ENCODE assay signal across 7 cellular contexts in the genomic region with DNA sequence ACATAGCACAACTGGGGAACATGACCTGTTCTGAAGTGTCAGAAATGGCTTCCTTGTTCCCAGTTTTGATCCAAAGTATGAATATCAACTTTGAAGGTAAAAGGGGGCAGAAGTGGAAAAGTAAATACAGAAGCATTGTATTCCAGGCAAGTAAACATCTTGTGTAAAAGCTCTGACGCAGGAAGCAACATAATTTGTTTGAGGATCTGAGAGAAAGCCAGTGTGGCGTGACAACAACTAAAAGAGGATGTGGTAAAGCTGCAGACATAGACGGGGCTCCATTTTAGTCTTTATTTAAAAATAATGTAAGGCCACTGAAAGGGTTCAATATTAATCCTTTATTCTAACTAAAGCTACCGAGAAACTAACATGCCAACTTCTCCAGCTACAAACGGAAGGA.
A peak's percentile ranks its signal among the peaks of the same experiment; 100 is the strongest.
DNase-seq lines count a peak whose midpoint lies in the region; ATAC-seq lines count a peak whose summit lies in the region.

No MANE protein-coding gene starts in this region.

- H3K27me3 Mint-ChIP-seq in T-helper 2 cell treated with Interferon-gamma antibody and Interleukin-4, amounts not matched to agents 5 μg/mL and 100 μg/mL, for 36 hours (ENCODE audit: low read depth) = no peaks in the 10 kb centered on the region

- DNase-seq in NCI-H1436 treated with DMSO at 0.1 percent for 48 hours (lab: John Stamatoyannopoulos, UW) (peak; percentile 34), sciatic nerve (ENCODE audit: low spot score) (no peak), C1 segment of cervical spinal cord (lab: John Stamatoyannopoulos, UW) (no peak)
- DNase-seq in activated CD4-positive, alpha-beta T cell treated with anti-CD3 and anti-CD28 coated beads for 48 hours = no peak
- DNase-seq in T-helper 2 cell treated with Interferon-gamma antibody and Interleukin-4, amounts not matched to agents 5 μg/mL and 100 μg/mL, for 36 hours (ENCODE audit: low spot score) = no peak

- no peak overlapping the region for H3K4me3 Mint-ChIP-seq in T-helper 2 cell treated with Interferon-gamma antibody and Interleukin-4, amounts not matched to agents 5 μg/mL and 100 μg/mL, for 36 hours

- H3K27ac Mint-ChIP-seq in T-helper 2 cell treated with Interferon-gamma antibody and Interleukin-4, amounts not matched to agents 5 μg/mL and 100 μg/mL, for 36 hours = no peak overlapping the region

- H3K4me1 Mint-ChIP-seq in T-helper 2 cell treated with Interferon-gamma antibody and Interleukin-4, amounts not matched to agents 5 μg/mL and 100 μg/mL, for 36 hours (ENCODE audit: low read depth) = no peaks in the 10 kb centered on the region

- ATAC-seq in GM19043 (IDR thresholded peaks at IDR 0.05; ENCODE audit: low read depth, unreplicated experiment) = peak; percentile 99
- peak; percentile 97 for ATAC-seq in HG02970 (IDR thresholded peaks at IDR 0.05; ENCODE audit: low FRiP score, unreplicated experiment)
- peak; percentile 44 for ATAC-seq in sciatic nerve

- intact Hi-C loops in sciatic nerve (cut with DNase I) = no loop called here

- H3K9me3 Mint-ChIP-seq in T-helper 2 cell treated with Interferon-gamma antibody and Interleukin-4, amounts not matched to agents 5 μg/mL and 100 μg/mL, for 36 hours = no peaks in the 10 kb centered on the region

- no peaks in the 10 kb centered on the region for H3K36me3 Mint-ChIP-seq in T-helper 2 cell treated with Interferon-gamma antibody and Interleukin-4, amounts not matched to agents 5 μg/mL and 100 μg/mL, for 36 hours (ENCODE audit: low read depth)

Comparison
In these comparisons a context has a peak if more than half of its experiments do, and no peak if none do; other contexts are left out.
1. ATAC-seq: peak in every context shown above with its lines; median percentile 99 in GM19043; 97 in HG02970; 44 in sciatic nerve.